Comparison of ENCODE assay signal across 11 cellular contexts in genomic region chr6:21438986-21439352, GRCh38.
DNase-seq lines count a peak whose midpoint lies in the region; ATAC-seq and TF ChIP-seq lines count a peak whose summit lies in the region.
"Had no signal": no experiment of that assay in that cellular context is flagged by ENCODE, and none has a peak within 500 bp of the region (broad histone marks: within the 10 kb centered on the region; RNA-seq: fewer than 3 reads in every experiment).

No MANE protein-coding gene starts in this region.

- H3K9me3 ChIP-seq in RWPE2 (ENCODE audit: severe bottlenecking) (no peaks in the 10 kb centered on the region), ovary (no peaks in the 10 kb centered on the region), lower lobe of right lung (no peaks in the 10 kb centered on the region)
- H3K9me3 ChIP-seq: transverse colon had no signal

- CTCF ChIA-PET in WTC11 (lab: Charles Lee): no interaction called here

- DNase-seq in activated T-cell treated with anti-CD3 and anti-CD28 coated beads, Interleukin-2, amount 50 U/mL, for 24 hours: no peak
- DNase-seq in activated T-cell treated with anti-CD3 and anti-CD28 coated beads, Interleukin-2, amount 50 U/mL, for 48 hours: no peak
- DNase-seq in RWPE2 (ENCODE audit: low spot score) (no peak), ovary (no peak), lower lobe of right lung (no peak), WTC11 (ENCODE audit: low spot score) (no peak)
- no peak for DNase-seq in stimulated activated naive CD8-positive, alpha-beta T cell treated with anti-CD3 and anti-CD28 coated beads, Interleukin-15, Interleukin-2, amounts not matched to agents 100 U/mL and 50 U/mL, for 24 hours
- DNase-seq: NCI-H446, transverse colon had no signal

- H3K36me3 ChIP-seq in RWPE2 (ENCODE audit: low read depth) (no peaks in the 10 kb centered on the region), ovary (no peaks in the 10 kb centered on the region), lower lobe of right lung (no peaks in the 10 kb centered on the region)
- H3K36me3 ChIP-seq: transverse colon had no signal

- H3K9me3 Mint-ChIP-seq in activated T-cell treated with anti-CD3 and anti-CD28 coated beads, Interleukin-2, amount 50 U/mL, for 24 hours: no peaks in the 10 kb centered on the region
- peaks cover 8% of the 10 kb centered on the region for H3K9me3 Mint-ChIP-seq in WTC11

- H3K27ac Mint-ChIP-seq in activated T-cell treated with anti-CD3 and anti-CD28 coated beads, Interleukin-2, amount 50 U/mL, for 24 hours: peak overlapping the region; percentile 97
- no peak overlapping the region for H3K27ac Mint-ChIP-seq in WTC11

- TF ChIP-seq EP300 in ovary (IDR thresholded peaks at IDR 0.05): no peak

- H3K27ac ChIP-seq in RWPE2 (ENCODE audit: poor library complexity, severe bottlenecking) (no peak overlapping the region), ovary (no peak overlapping the region), lower lobe of right lung (no peak overlapping the region)
- H3K27ac ChIP-seq: transverse colon had no signal

- H3K4me1 Mint-ChIP-seq in activated T-cell treated with anti-CD3 and anti-CD28 coated beads, Interleukin-2, amount 50 U/mL, for 24 hours (ENCODE audit: low read depth): peaks cover 36% of the 10 kb centered on the region
- peaks cover 18% of the 10 kb centered on the region for H3K4me1 Mint-ChIP-seq in WTC11

- peaks cover 44% of the 10 kb centered on the region for H3K27me3 Mint-ChIP-seq in activated T-cell treated with anti-CD3 and anti-CD28 coated beads, Interleukin-2, amount 50 U/mL, for 24 hours
- H3K27me3 Mint-ChIP-seq in WTC11 (ENCODE audit: low read depth): no peaks in the 10 kb centered on the region

- H3K4me3 ChIP-seq in RWPE2 (ENCODE audit: severe bottlenecking): no peak overlapping the region
- no peak overlapping the region for H3K4me3 ChIP-seq in ovary
- no peak overlapping the region for H3K4me3 ChIP-seq in lower lobe of right lung
- H3K4me3 ChIP-seq: transverse colon had no signal

- TF ChIP-seq CTCF in RWPE2 (IDR thresholded peaks at IDR 0.05; ENCODE audit: poor library complexity, severe bottlenecking) (no peak), ovary (IDR thresholded peaks at IDR 0.05) (no peak), lower lobe of right lung (IDR thresholded peaks at IDR 0.05) (no peak), WTC11 (IDR thresholded peaks at IDR 0.05) (no peak)

- TF ChIP-seq POLR2A in ovary (IDR thresholded peaks at IDR 0.05): no peak

- H3K4me3 Mint-ChIP-seq in activated T-cell treated with anti-CD3 and anti-CD28 coated beads, Interleukin-2, amount 50 U/mL, for 24 hours: peak overlapping the region; percentile 28
- H3K4me3 Mint-ChIP-seq in WTC11: no peak overlapping the region

- no peaks in the 10 kb centered on the region for H3K27me3 ChIP-seq in RWPE2 (ENCODE audit: insufficient read depth, poor library complexity, severe bottlenecking)
- H3K27me3 ChIP-seq in ovary: no peaks in the 10 kb centered on the region
- no peaks in the 10 kb centered on the region for H3K27me3 ChIP-seq in lower lobe of right lung (ENCODE audit: low read depth)
- H3K27me3 ChIP-seq: transverse colon had no signal

- intact Hi-C loops in ovary (cut with DNase I) (no loop called here), lower lobe of right lung (cut with DNase I) (no loop called here)

- WGBS in ovary, 3 donors: 40 to 50% (median 48%) methylated on average over 2 of the region's 2 CpGs

- ATAC-seq in HG03066 (IDR thresholded peaks at IDR 0.05; ENCODE audit: low read depth, unreplicated experiment): peak; percentile 43
- peak; percentile 53; the same call in 1 of the 3 replicates for ATAC-seq in RWPE2 (ENCODE audit: low read depth)
- ATAC-seq in stimulated activated naive CD8-positive, alpha-beta T cell treated with anti-CD3 and anti-CD28 coated beads, Interleukin-15, Interleukin-2, amounts not matched to agents 100 U/mL and 50 U/mL, for 24 hours: peak; percentile 53
- no peak for ATAC-seq in lower lobe of right lung
- no peak for ATAC-seq in WTC11

- no peaks in the 10 kb centered on the region for H3K36me3 Mint-ChIP-seq in activated T-cell treated with anti-CD3 and anti-CD28 coated beads, Interleukin-2, amount 50 U/mL, for 24 hours (ENCODE audit: low read depth)
- H3K36me3 Mint-ChIP-seq in WTC11: no peaks in the 10 kb centered on the region
- H3K36me3 Mint-ChIP-seq: naive thymus-derived CD8-positive, alpha-beta T cell had no signal

- POLR2A ChIA-PET in WTC11 (lab: Charles Lee): no interaction called here

- H3K4me1 ChIP-seq in RWPE2 (ENCODE audit: insufficient read depth, poor library complexity, severe bottlenecking): no peaks in the 10 kb centered on the region
- peaks cover 2% of the 10 kb centered on the region for H3K4me1 ChIP-seq in ovary (ENCODE audit: insufficient read depth)
- H3K4me1 ChIP-seq in lower lobe of right lung: no peaks in the 10 kb centered on the region
- H3K4me1 ChIP-seq: transverse colon had no signal

TF ChIP-seq in WTC11, 78 proteins besides CTCF, POLR2A, EP300 and RAD21:
- TF ChIP-seq, protein P1, sequence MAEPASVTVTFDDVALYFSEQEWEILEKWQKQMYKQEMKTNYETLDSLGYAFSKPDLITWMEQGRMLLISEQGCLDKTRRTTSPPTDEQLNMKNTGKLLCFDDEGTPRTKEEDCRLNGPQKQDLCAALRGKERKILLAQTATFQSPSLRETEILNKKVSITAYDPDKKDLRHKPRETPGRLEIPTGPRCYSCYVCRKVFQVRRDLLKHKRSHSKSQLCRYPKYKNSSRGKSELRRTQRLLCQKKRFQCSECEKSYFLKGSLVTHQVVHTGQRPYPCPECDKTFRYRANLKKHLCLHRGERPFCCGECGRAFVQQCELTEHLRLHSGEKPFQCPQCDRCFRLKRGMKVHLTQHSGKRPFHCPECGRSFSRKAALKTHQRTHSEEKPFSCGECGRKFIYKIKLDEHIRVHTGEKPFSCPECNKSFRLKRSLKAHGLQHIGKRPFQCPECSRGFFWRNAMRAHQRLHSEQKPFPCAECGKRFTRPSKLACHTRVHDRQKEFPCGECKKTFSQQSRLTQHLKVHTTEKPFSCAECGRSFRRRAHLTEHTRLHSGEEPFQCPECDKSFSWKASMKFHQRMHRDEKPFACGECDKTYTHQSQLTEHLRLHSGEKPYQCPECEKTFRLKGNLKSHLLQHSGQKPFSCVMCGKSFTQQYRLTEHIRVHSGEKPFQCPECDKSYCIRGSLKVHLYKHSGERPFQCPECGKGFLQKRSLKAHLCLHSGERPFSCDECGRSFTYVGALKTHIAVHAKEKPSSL (CRISPR knock-in tag; conservative IDR thresholded peaks at IDR 0.05): no peak
- TF ChIP-seq FOXJ3 (CRISPR knock-in tag; IDR thresholded peaks at IDR 0.05; ENCODE audit: borderline replicate concordance): no peak
- TF ChIP-seq, protein P2, sequence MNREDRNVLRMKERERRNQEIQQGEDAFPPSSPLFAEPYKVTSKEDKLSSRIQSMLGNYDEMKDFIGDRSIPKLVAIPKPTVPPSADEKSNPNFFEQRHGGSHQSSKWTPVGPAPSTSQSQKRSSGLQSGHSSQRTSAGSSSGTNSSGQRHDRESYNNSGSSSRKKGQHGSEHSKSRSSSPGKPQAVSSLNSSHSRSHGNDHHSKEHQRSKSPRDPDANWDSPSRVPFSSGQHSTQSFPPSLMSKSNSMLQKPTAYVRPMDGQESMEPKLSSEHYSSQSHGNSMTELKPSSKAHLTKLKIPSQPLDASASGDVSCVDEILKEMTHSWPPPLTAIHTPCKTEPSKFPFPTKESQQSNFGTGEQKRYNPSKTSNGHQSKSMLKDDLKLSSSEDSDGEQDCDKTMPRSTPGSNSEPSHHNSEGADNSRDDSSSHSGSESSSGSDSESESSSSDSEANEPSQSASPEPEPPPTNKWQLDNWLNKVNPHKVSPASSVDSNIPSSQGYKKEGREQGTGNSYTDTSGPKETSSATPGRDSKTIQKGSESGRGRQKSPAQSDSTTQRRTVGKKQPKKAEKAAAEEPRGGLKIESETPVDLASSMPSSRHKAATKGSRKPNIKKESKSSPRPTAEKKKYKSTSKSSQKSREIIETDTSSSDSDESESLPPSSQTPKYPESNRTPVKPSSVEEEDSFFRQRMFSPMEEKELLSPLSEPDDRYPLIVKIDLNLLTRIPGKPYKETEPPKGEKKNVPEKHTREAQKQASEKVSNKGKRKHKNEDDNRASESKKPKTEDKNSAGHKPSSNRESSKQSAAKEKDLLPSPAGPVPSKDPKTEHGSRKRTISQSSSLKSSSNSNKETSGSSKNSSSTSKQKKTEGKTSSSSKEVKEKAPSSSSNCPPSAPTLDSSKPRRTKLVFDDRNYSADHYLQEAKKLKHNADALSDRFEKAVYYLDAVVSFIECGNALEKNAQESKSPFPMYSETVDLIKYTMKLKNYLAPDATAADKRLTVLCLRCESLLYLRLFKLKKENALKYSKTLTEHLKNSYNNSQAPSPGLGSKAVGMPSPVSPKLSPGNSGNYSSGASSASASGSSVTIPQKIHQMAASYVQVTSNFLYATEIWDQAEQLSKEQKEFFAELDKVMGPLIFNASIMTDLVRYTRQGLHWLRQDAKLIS (CRISPR knock-in tag; IDR thresholded peaks at IDR 0.05; ENCODE audit: borderline replicate concordance): no peak
- TF ChIP-seq TCF7 (CRISPR knock-in tag; IDR thresholded peaks at IDR 0.05; ENCODE audit: low read depth): no peak
- TF ChIP-seq GRHL2 (CRISPR knock-in tag; IDR thresholded peaks at IDR 0.05; ENCODE audit: insufficient replicate concordance, severe bottlenecking): no peak
- TF ChIP-seq ZNF219 (CRISPR knock-in tag; IDR thresholded peaks at IDR 0.05; ENCODE audit: borderline replicate concordance): no peak
- no peak for TF ChIP-seq ATF1 (CRISPR knock-in tag; IDR thresholded peaks at IDR 0.05)

Comparison
In these comparisons a context has a peak if more than half of its experiments do, and no peak if none do; other contexts are left out.
1. ATAC-seq: peak in HG03066 (single experiment), RWPE2 (single experiment) and stimulated activated naive CD8-positive, alpha-beta T cell treated with anti-CD3 and anti-CD28 coated beads, Interleukin-15, Interleukin-2, amounts not matched to agents 100 U/mL and 50 U/mL, for 24 hours (single experiment); none in lower lobe of right lung (0 of 2) and WTC11 (single experiment).